Comparison of ENCODE assay signal across 14 cellular contexts in genomic region chr12:104738841-104739642, GRCh38.
DNase-seq lines count a peak whose midpoint lies in the region; ATAC-seq, FAIRE-seq and TF ChIP-seq lines count a peak whose summit lies in the region.
"Had no signal": no experiment of that assay in that cellular context is flagged by ENCODE, and none has a peak within 500 bp of the region (broad histone marks: within the 10 kb centered on the region; RNA-seq: fewer than 3 reads in every experiment).

No MANE protein-coding gene starts in this region.

- H3K9me3 ChIP-seq in astrocyte (ENCODE audit: insufficient read depth, low read depth, low read length) = no peaks in the 10 kb centered on the region

- no peak for FAIRE-seq in astrocyte (lab: Jason Lieb, UNC)

- H3K4me1 ChIP-seq in astrocyte (ENCODE audit: insufficient read depth, low read length) = peaks cover 10% of the 10 kb centered on the region

- H3K4me1 Mint-ChIP-seq in CD14-positive monocyte (peaks cover 74% of the 10 kb centered on the region), astrocyte (ENCODE audit: low read depth, unreplicated experiment) (peaks cover 32% of the 10 kb centered on the region), naive B cell (peaks cover 79 to 99% (median 92%) of the 10 kb centered on the region in 3 donors)

- H3K27ac Mint-ChIP-seq in CD14-positive monocyte = peak overlapping the region; percentile 73 to 94 (median 81)
- H3K27ac Mint-ChIP-seq in astrocyte (ENCODE audit: unreplicated experiment) = peak overlapping the region; percentile 20
- peak overlapping the region in 5 of 6 donors; percentile 17 to 97 (median 90) for H3K27ac Mint-ChIP-seq in naive B cell

- H3K4me3 ChIP-seq in astrocyte (ENCODE audit: insufficient read depth, low read depth, low read length) = no peak overlapping the region

- H3K79me2 ChIP-seq in astrocyte (ENCODE audit: insufficient read depth, low read length) = no peaks in the 10 kb centered on the region

- no peak overlapping the region for H3K27ac ChIP-seq in astrocyte (ENCODE audit: low read depth, low read length)
- H3K27ac ChIP-seq: VCaP had no signal

- H3K9ac ChIP-seq in astrocyte (ENCODE audit: low read length) = no peak overlapping the region

- ATAC-seq in naive B cell (ENCODE audit: low read depth in 2 of 2) = no peak
- no peak for ATAC-seq in GM21515 (IDR thresholded peaks at IDR 0.05; ENCODE audit: unreplicated experiment)
- ATAC-seq: right cardiac atrium had no signal

- H2AFZ ChIP-seq in astrocyte (ENCODE audit: low read depth, low read length) = no peak overlapping the region

- H3K4me3 Mint-ChIP-seq in CD14-positive monocyte (no peak overlapping the region), astrocyte (ENCODE audit: unreplicated experiment) (no peak overlapping the region), naive B cell (peak overlapping the region in 5 of 8 donors; percentile 0 to 80 (median 45))

- intact Hi-C loops in CD14-positive monocyte (cut with micrococcal nuclease) = no loop called here

- H3K27me3 Mint-ChIP-seq in CD14-positive monocyte (ENCODE audit: low read depth in 3 of 3) = no peaks in the 10 kb centered on the region
- no peaks in the 10 kb centered on the region for H3K27me3 Mint-ChIP-seq in astrocyte (ENCODE audit: low read depth, unreplicated experiment)
- no peaks in the 10 kb centered on the region for H3K27me3 Mint-ChIP-seq in naive B cell

- no peaks in the 10 kb centered on the region for H3K9me3 Mint-ChIP-seq in CD14-positive monocyte
- peaks cover 4% of the 10 kb centered on the region for H3K9me3 Mint-ChIP-seq in astrocyte (ENCODE audit: unreplicated experiment)
- H3K9me3 Mint-ChIP-seq in naive B cell = peaks cover 0 to 6% (median 0%) of the 10 kb centered on the region in 7 donors

- no peaks in the 10 kb centered on the region for H3K36me3 ChIP-seq in astrocyte (ENCODE audit: insufficient read depth, low read length)

- no peak overlapping the region for H3K4me2 ChIP-seq in astrocyte (ENCODE audit: low read length)

- DNase-seq in CD14-positive monocyte (ENCODE audit: low spot score) = no peak
- DNase-seq in GM20000 (ENCODE audit: low spot score) = peak; percentile 26
- DNase-seq in astrocyte (ENCODE audit: low read depth) = no peak
- no peak for DNase-seq in naive B cell
- no peak for DNase-seq in medulla oblongata (ENCODE audit: extremely low spot score)
- no peak for DNase-seq in HT-29 (ENCODE audit: low spot score)
- DNase-seq in NCI-H1092 (lab: John Stamatoyannopoulos, UW) = no peak
- DNase-seq: activated effector memory CD4-positive, alpha-beta T cell treated with Interleukin-2 at 50 U/mL for 16 hours; KBM-7; NCI-H748 treated with DMSO at 0.1 percent for 48 hours; right cardiac atrium; SHP77 had no signal

- TF ChIP-seq CTCF in CD14-positive monocyte (IDR thresholded peaks at IDR 0.05) (no peak), GM20000 (IDR thresholded peaks at IDR 0.05; ENCODE audit: extremely low read depth, missing control alignments) (no peak), astrocyte (IDR thresholded peaks at IDR 0.05; ENCODE audit: insufficient read depth, low read depth, low read length) (no peak)

- H3K36me3 Mint-ChIP-seq in CD14-positive monocyte (peaks cover 12 to 40% of the 10 kb centered on the region in 2 donors), astrocyte (ENCODE audit: low read depth, unreplicated experiment) (peaks cover 5% of the 10 kb centered on the region), naive B cell (peaks cover 0 to 4% of the 10 kb centered on the region in 2 donors)

- peaks cover 71% of the 10 kb centered on the region for H4K20me1 ChIP-seq in astrocyte (ENCODE audit: insufficient read depth, low read length)

- no peaks in the 10 kb centered on the region for H3K27me3 ChIP-seq in astrocyte (ENCODE audit: insufficient read depth, low read length)

Comparison
In these comparisons a context has a peak if more than half of its experiments do, and no peak if none do; other contexts are left out.
1. H3K27ac Mint-ChIP-seq: peak in every context shown above with its lines; median percentile 90 in naive B cell; 81 in CD14-positive monocyte; 20 in astrocyte.
2. H3K4me3 Mint-ChIP-seq: peak in naive B cell (5 of 8); none in CD14-positive monocyte (0 of 2) and astrocyte (single experiment).